1 cellular context compared by ENCODE assay signal in the genomic region with DNA sequence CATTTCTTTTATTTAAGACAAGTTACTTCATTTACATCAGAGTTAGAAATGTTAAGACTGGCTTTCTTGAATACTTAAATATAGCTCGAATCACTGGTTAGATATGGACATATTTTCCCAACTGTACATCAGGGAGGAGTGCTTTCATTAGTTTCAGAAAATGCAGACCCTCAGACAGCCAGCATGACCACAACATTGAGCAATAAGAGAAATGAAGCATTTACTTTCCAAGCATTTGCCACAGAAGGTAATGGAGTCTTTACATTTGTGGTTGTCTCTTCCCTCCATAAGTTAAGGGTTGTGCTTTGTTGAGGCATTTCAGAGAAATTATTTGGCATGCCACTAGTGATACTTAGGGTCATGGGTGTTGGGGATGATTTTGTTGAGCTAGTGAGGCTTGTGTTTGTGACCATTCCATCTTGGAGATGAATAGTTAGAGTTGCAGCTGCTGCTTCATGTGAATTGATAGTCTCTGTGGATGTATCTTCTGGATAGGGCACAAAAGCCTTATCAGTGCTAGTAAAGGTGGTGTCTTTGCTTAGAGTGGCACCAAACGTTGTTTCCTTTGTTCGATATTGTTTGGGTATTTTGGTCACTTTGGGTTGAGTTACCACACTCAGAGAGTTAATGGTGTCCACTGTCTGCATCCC.
A peak's percentile ranks its signal among the peaks of the same experiment; 100 is the strongest.
TF ChIP-seq lines count a peak whose summit lies in the region.

No MANE protein-coding gene starts in this region.

TF ChIP-seq in IMR-90, 13 proteins besides CTCF, POLR2A, EP300 and RAD21:
- no peak for TF ChIP-seq SMC3 (IDR thresholded peaks at IDR 0.05; ENCODE audit: low read depth, low read length)
- TF ChIP-seq CEBPB (IDR thresholded peaks at IDR 0.05; ENCODE audit: low read depth, low read length) = peak; percentile 44; the same call in 1 of the 2 replicates
- TF ChIP-seq MXI1 (IDR thresholded peaks at IDR 0.05; ENCODE audit: borderline replicate concordance, low read depth, low read length) = no peak
- no peak for TF ChIP-seq CHD1 (IDR thresholded peaks at IDR 0.05; ENCODE audit: low read depth, low read length)
